ENCODE assay signal across 25 cellular contexts in genomic region chr10:19956633-19957032, GRCh38.
DNase-seq lines count a peak whose midpoint lies in the region; ATAC-seq, FAIRE-seq and TF ChIP-seq lines count a peak whose summit lies in the region.
"Had no signal": no experiment of that assay in that cellular context is flagged by ENCODE, and none has a peak within 500 bp of the region (broad histone marks: within the 10 kb centered on the region; RNA-seq: fewer than 3 reads in every experiment).

No MANE protein-coding gene starts in this region.

- no peaks in the 10 kb centered on the region for H3K36me3 ChIP-seq in keratinocyte (ENCODE audit: control insufficient read depth in 2 of 2, extremely low read depth in 1 of 2, insufficient read depth in 2 of 2, low read length in 2 of 2)
- no peaks in the 10 kb centered on the region for H3K36me3 ChIP-seq in mucosa of descending colon (ENCODE audit: low read depth)
- H3K36me3 ChIP-seq: BE2C; BLaER1 treated with 17β-estradiol and CSF1 and Interleukin-3, amounts not matched to agents 10 nM and 100 nM; HAP-1 had no signal

- dilution Hi-C loops in keratinocyte (cut with MboI; ENCODE audit: extremely low pct_ligation_motif_present, low sequenced_read_pairs), result no loop called here

- no peak overlapping the region for H3K4me2 ChIP-seq in keratinocyte (ENCODE audit: control insufficient read depth, extremely low read depth, insufficient read depth, low read depth, low read length)
- H3K4me2 ChIP-seq: A549; BLaER1 treated with 17β-estradiol and CSF1 and Interleukin-3, amounts not matched to agents 10 nM and 100 nM had no signal

- no peak overlapping the region for H3K27ac ChIP-seq in keratinocyte (ENCODE audit: control insufficient read depth, insufficient read depth, low read length)
- H3K27ac ChIP-seq: A549; BLaER1 treated with 17β-estradiol and CSF1 and Interleukin-3, amounts not matched to agents 10 nM and 100 nM had no signal

- TF ChIP-seq CTCF in keratinocyte (optimal IDR thresholded peaks at IDR 0.05 in 1 of 3, IDR thresholded peaks at IDR 0.05 in 1 of 3, conservative IDR thresholded peaks at IDR 0.05 in 1 of 3; ENCODE audit: extremely low read depth in 1 of 3, insufficient read depth in 2 of 3, low read length in 3 of 3) (no peak), mucosa of descending colon (IDR thresholded peaks at IDR 0.05) (no peak)

- no peak for TF ChIP-seq POLR2A in erythroblast (IDR thresholded peaks at IDR 0.05; ENCODE audit: low read length)

- no peak overlapping the region for H3K4me3 ChIP-seq in keratinocyte (ENCODE audit: control insufficient read depth in 2 of 3, extremely low read depth in 1 of 3, insufficient read depth in 2 of 3, low read depth in 1 of 3, low read length in 3 of 3)
- no peak overlapping the region for H3K4me3 ChIP-seq in mucosa of descending colon
- H3K4me3 ChIP-seq: A549; BLaER1 treated with 17β-estradiol and CSF1 and Interleukin-3, amounts not matched to agents 10 nM and 100 nM; GM12878; HAP-1 had no signal

- no peak overlapping the region for H3K9ac ChIP-seq in keratinocyte (ENCODE audit: control insufficient read depth, extremely low read depth, insufficient read depth, low read length)
- H3K9ac ChIP-seq: BLaER1 treated with 17β-estradiol and CSF1 and Interleukin-3, amounts not matched to agents 10 nM and 100 nM had no signal

- no peaks in the 10 kb centered on the region for H3K9me3 ChIP-seq in keratinocyte (ENCODE audit: control insufficient read depth, low read depth, low read length)
- no peaks in the 10 kb centered on the region for H3K9me3 ChIP-seq in mucosa of descending colon
- H3K9me3 ChIP-seq: A549, BE2C, HAP-1 had no signal

- no peaks in the 10 kb centered on the region for H3K27me3 ChIP-seq in keratinocyte (ENCODE audit: control insufficient read depth, extremely low read depth, insufficient read depth, low read length)
- H3K27me3 ChIP-seq: BE2C; BLaER1 treated with 17β-estradiol and CSF1 and Interleukin-3, amounts not matched to agents 10 nM and 100 nM had no signal

- H2AFZ ChIP-seq in keratinocyte (ENCODE audit: control insufficient read depth, low read length), result no peak overlapping the region

- H3K4me1 ChIP-seq in keratinocyte (ENCODE audit: control insufficient read depth, extremely low read depth, insufficient read depth, low read length) (peaks cover 18% of the 10 kb centered on the region), mucosa of descending colon (ENCODE audit: low read depth) (peaks cover 9% of the 10 kb centered on the region)
- H3K4me1 ChIP-seq: A549, BE2C had no signal

- H3K9me1 ChIP-seq in keratinocyte (ENCODE audit: control insufficient read depth, extremely low read depth, insufficient read depth, low read length), result no peaks in the 10 kb centered on the region

- H3K79me2 ChIP-seq in keratinocyte (ENCODE audit: control insufficient read depth, insufficient read depth, low read length), result no peaks in the 10 kb centered on the region

- no peak for DNase-seq in keratinocyte (ENCODE audit: low read depth, low spot score)
- DNase-seq in mucosa of descending colon, result no peak
- DNase-seq in NCI-H2196 treated with DMSO at 0.1 percent for 48 hours (lab: John Stamatoyannopoulos, UW; ENCODE audit: unreplicated experiment), result no peak
- no peak for DNase-seq in activated CD4-positive, alpha-beta T cell treated with anti-CD3 and anti-CD28 coated beads for 48 hours
- no peak for DNase-seq in activated CD4-positive, alpha-beta T cell treated with anti-CD3 and anti-CD28 coated beads, Interleukin-2, amount 50 U/mL, for 48 hours
- DNase-seq in erythroblast (lab: John Stamatoyannopoulos, UW), result no peak
- DNase-seq: 8988T; ACHN; AML-193; BE2C; CD4-positive, alpha-beta T cell; CD8-positive, alpha-beta memory T cell; DMS 273 treated with DMSO at 0.1 percent for 48 hours; DMS79; EL; GDM1; GOT3; HFFc6 had no signal

- intact Hi-C loops in mucosa of descending colon (cut with DNase I, micrococcal nuclease), result no loop called here

- FAIRE-seq in colon (lab: Jason Lieb, UNC) (peak; percentile 38), keratinocyte (lab: Jason Lieb, UNC) (peak; percentile 13)
- FAIRE-seq: A549, D721Med, GM12878, H54 had no signal

- no peaks in the 10 kb centered on the region for H4K20me1 ChIP-seq in keratinocyte (ENCODE audit: control insufficient read depth, extremely low read depth, insufficient read depth, low read length)

- ATAC-seq in mucosa of descending colon, result peak; percentile 88
- ATAC-seq: A549, GM12878 had no signal
